Comparison of ENCODE assay signal across 7 cellular contexts in the genomic region with DNA sequence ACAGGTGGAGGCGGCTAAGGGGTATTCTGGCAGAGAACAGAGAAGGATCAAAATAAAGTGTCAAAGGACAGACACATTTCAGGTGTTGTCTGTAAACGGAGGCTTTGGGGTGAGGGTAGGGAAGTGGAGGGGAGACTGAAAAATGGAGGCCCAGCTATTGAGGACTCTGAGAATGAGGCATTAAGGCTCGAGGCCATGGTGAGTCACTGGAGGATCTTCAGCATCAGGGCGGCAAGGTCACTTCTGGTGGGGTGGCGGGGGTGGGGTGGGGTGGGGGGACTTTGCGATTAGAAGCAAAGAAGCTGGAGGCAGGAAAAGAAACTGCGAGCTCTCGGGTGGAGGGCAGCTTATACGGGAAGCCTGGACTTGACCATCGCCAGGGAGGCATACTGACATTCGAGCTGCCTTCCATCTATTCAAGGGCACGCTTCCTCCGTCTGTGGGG. TPM values are rescaled to one million over a fixed set of nuclear protein-coding genes. Genes with fewer than 3 reads are reported as not detected.
DNase-seq lines count a peak whose midpoint lies in the region; ATAC-seq and TF ChIP-seq lines count a peak whose summit lies in the region.

No MANE protein-coding gene starts in this region.

- H3K27me3 Mint-ChIP-seq in type B pancreatic cell = peaks cover 69% of the 10 kb centered on the region

- H3K9me3 ChIP-seq in mononuclear cell (ENCODE audit: low read depth, low read length) = no peaks in the 10 kb centered on the region

- peak overlapping the region; percentile 86 for H3K4me3 Mint-ChIP-seq in type B pancreatic cell

- H3K36me3 Mint-ChIP-seq in type B pancreatic cell = no peaks in the 10 kb centered on the region

- peak overlapping the region; percentile 96 to 97 for H3K27ac ChIP-seq in coronary artery

- no peak for TF ChIP-seq CTCF in coronary artery (IDR thresholded peaks at IDR 0.05)
- no peak for TF ChIP-seq CTCF in type B pancreatic cell (conservative IDR thresholded peaks at IDR 0.05)

- no peaks in the 10 kb centered on the region for H3K9me3 Mint-ChIP-seq in type B pancreatic cell

- peak; percentile 3 for ATAC-seq in GM21576 (IDR thresholded peaks at IDR 0.05; ENCODE audit: unreplicated experiment)

- H3K27me3 ChIP-seq in mononuclear cell (ENCODE audit: insufficient read depth, low read length) = no peaks in the 10 kb centered on the region

- peak overlapping the region; percentile 82 for H3K4me3 ChIP-seq in coronary artery
- peak overlapping the region; percentile 59 for H3K4me3 ChIP-seq in mononuclear cell (ENCODE audit: low read length)

- peaks cover 18% of the 10 kb centered on the region for H3K4me1 ChIP-seq in mononuclear cell (ENCODE audit: insufficient read depth, low read length)

- DNase-seq in RKO (ENCODE audit: low spot score) (peak; percentile 65), coronary artery (ENCODE audit: low spot score) (no peak), type B pancreatic cell (ENCODE audit: extremely low spot score, unreplicated experiment) (no peak), inferior parietal cortex (ENCODE audit: extremely low spot score) (no peak), HPDE6-E6E7 (ENCODE audit: extremely low spot score) (no peak)

- peaks cover 4% of the 10 kb centered on the region for H3K4me1 Mint-ChIP-seq in type B pancreatic cell (ENCODE audit: unreplicated experiment)

- peak overlapping the region; percentile 59 for H3K27ac Mint-ChIP-seq in type B pancreatic cell

RNA-seq across cellular contexts. Expression of a gene that starts 58.4 kb away (rescaled TPM):
- 106 TPM for total RNA-seq in mononuclear cell
- total RNA-seq in type B pancreatic cell (ENCODE audit: low replicate concordance) = 12.0 and 14.7 TPM in 2 replicates
